ENCODE assay signal across 18 cellular contexts in the genomic region with DNA sequence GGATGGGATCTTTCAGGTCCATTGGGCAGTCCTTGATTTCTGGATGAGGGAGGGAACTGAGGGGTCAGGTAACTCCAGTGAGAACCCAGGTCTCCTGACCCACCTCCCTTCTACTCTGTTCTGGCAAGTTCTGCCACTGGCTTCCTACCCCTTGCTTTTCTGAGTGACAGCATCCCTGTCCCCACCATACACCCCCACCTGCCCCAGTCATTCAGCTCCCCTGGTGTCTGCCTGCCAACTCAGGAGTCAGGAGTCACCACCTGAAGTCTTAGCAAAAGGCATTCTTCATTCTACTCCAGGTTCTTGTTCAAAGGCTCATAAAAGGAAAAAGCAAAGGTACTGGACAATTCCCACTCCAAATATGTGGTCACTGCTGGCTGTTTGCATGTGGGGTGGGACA. TPM values are rescaled to one million over a fixed set of nuclear protein-coding genes. Genes with fewer than 3 reads are reported as not detected.
DNase-seq lines count a peak whose midpoint lies in the region; TF ChIP-seq lines count a peak whose summit lies in the region.
"Had no signal": no experiment of that assay in that cellular context is flagged by ENCODE, and none has a peak within 500 bp of the region (broad histone marks: within the 10 kb centered on the region; RNA-seq: fewer than 3 reads in every experiment).

No MANE protein-coding gene starts in this region.

- H3K9ac ChIP-seq in HUES64 (ENCODE audit: low read depth, low read length) = 0 out of 2 replicates have a peak overlapping the region, but pooled peaks have one; percentile 8
- H3K9ac ChIP-seq: BLaER1 treated with 17β-estradiol and CSF1 and Interleukin-3, amounts not matched to agents 10 nM and 100 nM had no signal

- peaks cover 34% of the 10 kb centered on the region for H3K4me1 Mint-ChIP-seq in progenitor cell of endocrine pancreas (ENCODE audit: low read depth)

- intact Hi-C loops in head of caudate nucleus (cut with DNase I) = no loop called here

- peak overlapping the region; percentile 25 for H3K27ac Mint-ChIP-seq in progenitor cell of endocrine pancreas
- H3K27ac Mint-ChIP-seq: B cell; CD8-positive, alpha-beta T cell had no signal

- no peaks in the 10 kb centered on the region for H3K36me3 Mint-ChIP-seq in progenitor cell of endocrine pancreas (ENCODE audit: insufficient read depth)
- H3K36me3 Mint-ChIP-seq: CD8-positive, alpha-beta T cell had no signal

- H3K4me1 ChIP-seq in HUES64 (ENCODE audit: insufficient read depth, low read length) (peaks cover 73% of the 10 kb centered on the region), HAP-1 (peaks cover 16% of the 10 kb centered on the region)

- H3K27ac ChIP-seq in HUES64 (ENCODE audit: low read depth, low read length) = peak overlapping the region; percentile 9; the same call in 1 of the 2 replicates
- H3K27ac ChIP-seq in caudate nucleus (ENCODE audit: low read depth, low read length) = peak overlapping the region; percentile 71
- H3K27ac ChIP-seq: BLaER1 treated with 17β-estradiol and CSF1 and Interleukin-3, amounts not matched to agents 10 nM and 100 nM had no signal

- H3K9me3 ChIP-seq in HUES64 (ENCODE audit: insufficient read depth, low read depth, low read length) (no peaks in the 10 kb centered on the region), HAP-1 (no peaks in the 10 kb centered on the region)
- H3K9me3 ChIP-seq: BLaER1 treated with 17β-estradiol and CSF1 and Interleukin-3, amounts not matched to agents 10 nM and 100 nM had no signal

- H3K9me3 Mint-ChIP-seq in progenitor cell of endocrine pancreas (ENCODE audit: low read depth) = no peaks in the 10 kb centered on the region
- H3K9me3 Mint-ChIP-seq: CD8-positive, alpha-beta T cell had no signal

- no peak for TF ChIP-seq CTCF in progenitor cell of endocrine pancreas (IDR thresholded peaks at IDR 0.05; ENCODE audit: unreplicated experiment)

- no peak overlapping the region for H3K4me3 Mint-ChIP-seq in progenitor cell of endocrine pancreas (ENCODE audit: low read depth)
- H3K4me3 Mint-ChIP-seq: B cell; CD8-positive, alpha-beta T cell had no signal

- no peak overlapping the region for H3K4me3 ChIP-seq in HUES64 (ENCODE audit: low read length)
- H3K4me3 ChIP-seq in HAP-1 = no peak overlapping the region
- H3K4me3 ChIP-seq: BLaER1 treated with 17β-estradiol and CSF1 and Interleukin-3, amounts not matched to agents 10 nM and 100 nM; GM12878; K562 had no signal

- H3K36me3 ChIP-seq in HUES64 (ENCODE audit: insufficient read depth, low read length) (no peaks in the 10 kb centered on the region), HAP-1 (replicated peaks) (no peaks in the 10 kb centered on the region)
- H3K36me3 ChIP-seq: BLaER1 treated with 17β-estradiol and CSF1 and Interleukin-3, amounts not matched to agents 10 nM and 100 nM had no signal

- DNase-seq in caudate nucleus (lab: John Stamatoyannopoulos, UW) = peak in 33 of 61 donors; percentile 1 to 69 (median 27)
- peak in 33 of 42 donors; percentile 1 to 71 (median 31) for DNase-seq in head of caudate nucleus
- DNase-seq in progenitor cell of endocrine pancreas (ENCODE audit: low spot score, unreplicated experiment) = no peak
- DNase-seq in NCI-H526 (lab: John Stamatoyannopoulos, UW) = no peak
- no peak for DNase-seq in HAP-1 (ENCODE audit: low spot score in 2 of 2)
- DNase-seq in DMS79 (lab: John Stamatoyannopoulos, UW) = no peak
- DNase-seq in medulla oblongata (ENCODE audit: extremely low spot score) = no peak
- DNase-seq: Calu3; CD8-positive, alpha-beta T cell; DND-41; EL; HCEC 1CT; IMR-90 had no signal

- in situ Hi-C loops in HAP-1 (cut with MboI; ENCODE audit: low sequenced_read_pairs) = no loop called here

- H3K27me3 ChIP-seq in HUES64 (ENCODE audit: insufficient read depth, low read length) (no peaks in the 10 kb centered on the region), HAP-1 (ENCODE audit: low read depth) (no peaks in the 10 kb centered on the region)

- H3K27me3 Mint-ChIP-seq in progenitor cell of endocrine pancreas = peaks cover 4% of the 10 kb centered on the region

RNA-seq across cellular contexts. Expression of a gene that starts 26.6 kb away (rescaled TPM):
- polyA plus RNA-seq in HUES64 (2013, experiment 1 of 2) = 2.6 TPM
- polyA plus RNA-seq in HUES64 (2013, experiment 2 of 2) = 3.3 TPM
- 15.7 and 21.5 TPM in 2 replicates for total RNA-seq in progenitor cell of endocrine pancreas

Comparison
In these comparisons a context has a peak if more than half of its experiments do, and no peak if none do; other contexts are left out.
1. DNase-seq: peak in caudate nucleus (33 of 61) and head of caudate nucleus (33 of 42); none in progenitor cell of endocrine pancreas (single experiment), NCI-H526 (0 of 2), HAP-1 (0 of 2), DMS79 (single experiment) and medulla oblongata (single experiment).